Comparison of ENCODE assay signal across 32 cellular contexts in the genomic region with DNA sequence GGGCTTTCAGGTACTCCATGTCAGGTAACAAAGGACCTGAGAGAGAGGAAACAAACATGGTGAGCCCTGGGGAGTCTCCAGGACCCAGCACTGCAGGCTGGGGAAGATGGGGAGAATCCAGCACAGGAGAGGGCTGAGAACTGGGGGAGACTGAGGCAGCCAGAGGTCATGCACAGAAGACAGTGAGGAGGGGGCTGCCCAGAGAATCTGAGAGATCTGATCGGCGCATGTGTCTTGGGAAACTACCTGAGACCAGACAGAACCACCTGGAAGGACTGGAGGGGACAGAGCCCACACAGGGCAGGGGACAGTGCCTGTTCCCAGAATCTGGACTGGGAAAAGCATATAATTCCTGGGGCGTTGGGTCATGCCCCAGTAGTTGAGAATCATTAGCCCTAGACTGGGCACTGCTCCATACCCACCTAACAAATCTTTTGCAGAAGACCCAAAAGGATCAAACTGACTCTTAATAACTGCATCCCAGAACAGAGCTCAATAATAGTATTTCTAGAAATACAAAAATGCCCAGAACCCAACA. TPM values are rescaled to one million over a fixed set of nuclear protein-coding genes. Genes with fewer than 3 reads are reported as not detected.
"Had no signal": no experiment of that assay in that cellular context is flagged by ENCODE, and none has a peak within 500 bp of the region (broad histone marks: within the 10 kb centered on the region; RNA-seq: fewer than 3 reads in every experiment).

No MANE protein-coding gene starts in this region.

- H3K36me3 Mint-ChIP-seq: natural killer cell treated with Interleukin-12 subunit alpha and Interleukin-12 subunit beta and Interleukin-15 and Interleukin-18, amount 100 ng/mL, for 72 hours; neural progenitor cell had no signal

- H3K27ac ChIP-seq: dorsolateral prefrontal cortex, epithelial cell of prostate, foreskin keratinocyte, heart right ventricle, neural progenitor cell, prostate gland, right atrium auricular region, suprapubic skin, transverse colon, upper lobe of right lung, uterus had no signal

- H3K4me1 Mint-ChIP-seq: mesothelial cell of epicardium; neural progenitor cell; stimulated activated naive CD8-positive, alpha-beta T cell treated with anti-CD3 and anti-CD28 coated beads, Interleukin-15, amount 100 ng/mL, for 72 hours had no signal

- H3K4me3 ChIP-seq: dorsolateral prefrontal cortex, heart right ventricle, lung, mucosa of descending colon, neural progenitor cell, prostate gland, right atrium auricular region, smooth muscle cell, suprapubic skin, transverse colon, upper lobe of right lung, uterus had no signal

- DNase-seq: dorsolateral prefrontal cortex; effector CD4-positive, alpha-beta T cell; foreskin keratinocyte; glutamatergic neuron; heart right ventricle; hippocampal formation; kidney glomerular epithelial cell; left colon; left ventricle myocardium superior; naive B cell; stimulated activated CD4-positive, alpha-beta T cell treated with anti-CD3 and anti-CD28 coated beads, Interleukin-12 subunit alpha, Interleukin-12 subunit beta, amount 100 ng/mL, for 4 hours; stimulated activated CD4-positive, alpha-beta T cell treated with anti-CD3 and anti-CD28 coated beads, Interleukin-1b, Interleukin-23, amount 100 ng/mL, for 48 hours; stimulated activated CD4-positive, alpha-beta T cell treated with anti-CD3 and anti-CD28 coated beads, Interleukin-4, amount 100 ng/mL, for 1 hour; stimulated activated CD8-positive, alpha-beta memory T cell treated with anti-CD3 and anti-CD28 coated beads, Interleukin-4, amount 100 ng/mL, for 48 hours; stimulated activated naive CD4-positive, alpha-beta T cell; stimulated activated naive CD8-positive, alpha-beta T cell treated with anti-CD3 and anti-CD28 coated beads, Interleukin-15, amount 100 ng/mL, for 72 hours; transverse colon; upper lobe of right lung; uterus had no signal

- H3K4me3 Mint-ChIP-seq: memory B cell; mesothelial cell of epicardium; naive B cell; natural killer cell treated with Interleukin-12 subunit alpha and Interleukin-12 subunit beta and Interleukin-15 and Interleukin-18, amount 100 ng/mL, for 72 hours; neural progenitor cell; stimulated activated naive CD8-positive, alpha-beta T cell treated with anti-CD3 and anti-CD28 coated beads, Interleukin-15, amount 100 ng/mL, for 72 hours had no signal

- H3K9me3 ChIP-seq: heart right ventricle, mucosa of descending colon, prostate gland, right atrium auricular region, suprapubic skin, transverse colon, upper lobe of right lung, uterus had no signal

- H3K27me3 Mint-ChIP-seq: memory B cell; naive B cell; natural killer cell treated with Interleukin-12 subunit alpha and Interleukin-12 subunit beta and Interleukin-15 and Interleukin-18, amount 100 ng/mL, for 72 hours; stimulated activated naive CD8-positive, alpha-beta T cell treated with anti-CD3 and anti-CD28 coated beads, Interleukin-15, amount 100 ng/mL, for 72 hours had no signal

- H3K9me3 Mint-ChIP-seq: memory B cell; mesothelial cell of epicardium; naive B cell; natural killer cell treated with Interleukin-12 subunit alpha and Interleukin-12 subunit beta and Interleukin-15 and Interleukin-18, amount 100 ng/mL, for 72 hours; neural progenitor cell; stimulated activated naive CD8-positive, alpha-beta T cell treated with anti-CD3 and anti-CD28 coated beads, Interleukin-15, amount 100 ng/mL, for 72 hours had no signal

- H3K27me3 ChIP-seq: dorsolateral prefrontal cortex, foreskin keratinocyte, heart right ventricle, neural progenitor cell, right atrium auricular region, suprapubic skin, transverse colon, upper lobe of right lung, uterus had no signal

- ATAC-seq: esophagus mucosa; foreskin keratinocyte; heart right ventricle; left colon; left ventricle myocardium superior; mucosa of descending colon; natural killer cell treated with Interleukin-12 subunit alpha and Interleukin-12 subunit beta and Interleukin-15 and Interleukin-18, amount 100 ng/mL, for 72 hours; sciatic nerve; stimulated activated naive CD8-positive, alpha-beta T cell treated with anti-CD3 and anti-CD28 coated beads, Interleukin-15, amount 100 ng/mL, for 72 hours; upper lobe of right lung had no signal

- H3K4me1 ChIP-seq: foreskin keratinocyte, heart right ventricle, neural progenitor cell, prostate gland, right atrium auricular region, suprapubic skin, transverse colon, upper lobe of right lung, uterus had no signal

- H3K36me3 ChIP-seq: neural progenitor cell, uterus had no signal

- H3K27ac Mint-ChIP-seq: memory B cell; mesothelial cell of epicardium; natural killer cell treated with Interleukin-12 subunit alpha and Interleukin-12 subunit beta and Interleukin-15 and Interleukin-18, amount 100 ng/mL, for 72 hours; neural progenitor cell; stimulated activated naive CD8-positive, alpha-beta T cell treated with anti-CD3 and anti-CD28 coated beads, Interleukin-15, amount 100 ng/mL, for 72 hours had no signal

RNA-seq across cellular contexts. Expression of a gene that starts 20.0 kb away (rescaled TPM):
- total RNA-seq: smooth muscle cell had no signal
